In the genomic region with DNA sequence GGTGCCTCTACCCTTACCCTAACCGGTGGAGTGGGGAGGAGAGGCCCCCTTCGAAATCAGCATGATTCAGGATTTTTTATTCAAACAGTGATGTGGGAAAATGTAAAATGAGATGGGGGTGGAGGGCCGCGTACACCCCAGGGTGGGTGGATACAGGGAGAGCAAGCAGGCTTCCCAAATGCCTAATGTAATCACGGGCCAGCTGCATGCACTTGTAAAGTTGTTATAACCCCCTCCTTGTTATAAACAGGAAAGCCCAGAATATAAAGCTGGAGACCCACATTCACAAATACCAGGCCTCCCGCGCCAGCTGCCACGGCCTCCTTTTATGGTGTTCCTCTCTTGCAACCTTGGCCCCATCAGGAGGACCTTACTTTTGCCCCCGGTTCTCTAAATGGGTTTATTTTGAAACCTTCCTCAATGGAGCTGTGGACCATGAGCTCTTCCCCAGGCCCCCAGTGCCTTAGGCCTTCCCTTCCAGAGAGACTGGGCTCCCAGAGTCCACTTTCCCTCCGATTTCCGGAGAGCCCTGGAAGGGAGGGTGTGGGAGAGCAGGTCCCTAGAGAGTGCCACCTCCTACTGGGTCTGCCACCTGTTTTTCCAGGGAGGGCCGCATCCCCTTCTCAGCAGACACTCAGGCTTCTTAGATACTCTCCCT, we compare ENCODE assay signal across 1 cellular context.
TF ChIP-seq lines count a peak whose summit lies in the region.

No MANE protein-coding gene starts in this region.

TF ChIP-seq in A549, 52 proteins besides CTCF, POLR2A, EP300 and RAD21 (continued from another document):
- TF ChIP-seq ZSCAN20 (CRISPR knock-in tag; IDR thresholded peaks at IDR 0.05) (no peak), MAX (IDR thresholded peaks at IDR 0.05) (no peak)
